In genomic region chr20:18055261-18055660, GRCh38 we compare ENCODE assay signal across 20 cellular contexts. TPM values are rescaled to one million over a fixed set of nuclear protein-coding genes. Genes with fewer than 3 reads are reported as not detected.
A peak's percentile ranks its signal among the peaks of the same experiment; 100 is the strongest.
DNase-seq lines count a peak whose midpoint lies in the region; ATAC-seq and TF ChIP-seq lines count a peak whose summit lies in the region.
"Had no signal": no experiment of that assay in that cellular context is flagged by ENCODE, and none has a peak within 500 bp of the region (broad histone marks: within the 10 kb centered on the region; RNA-seq: fewer than 3 reads in every experiment).

No MANE protein-coding gene starts in this region.

- TF ChIP-seq CTCF in GM20000 (IDR thresholded peaks at IDR 0.05; ENCODE audit: extremely low read depth, missing control alignments) (no peak), osteoblast (IDR thresholded peaks at IDR 0.05; ENCODE audit: extremely low read depth, low read depth, low read length) (no peak)

- H3K27me3 ChIP-seq in osteoblast (ENCODE audit: insufficient read depth, low read length): peaks cover 71% of the 10 kb centered on the region
- peaks cover 0 to 5% of the 10 kb centered on the region in 2 donors for H3K27me3 ChIP-seq in naive thymus-derived CD4-positive, alpha-beta T cell (ENCODE audit: control insufficient read depth in 2 of 2, insufficient read depth in 2 of 2, low read length in 2 of 2)
- H3K27me3 ChIP-seq: body of pancreas, thyroid gland had no signal

- H3K4me1 Mint-ChIP-seq in naive thymus-derived CD4-positive, alpha-beta T cell: peaks cover 3 to 15% (median 11%) of the 10 kb centered on the region in 7 donors

- POLR2A ChIA-PET in naive thymus-derived CD4-positive, alpha-beta T cell (lab: Charles Lee): no interaction called here

- H3K36me3 Mint-ChIP-seq in naive thymus-derived CD4-positive, alpha-beta T cell: peaks cover 0 to 2% (median 0%) of the 10 kb centered on the region in 5 donors

- ATAC-seq in naive thymus-derived CD4-positive, alpha-beta T cell: no peak
- ATAC-seq: body of pancreas, esophagus mucosa had no signal

- no peaks in the 10 kb centered on the region for H4K20me1 ChIP-seq in osteoblast (ENCODE audit: insufficient read depth, low read length)

- no peaks in the 10 kb centered on the region for H3K36me3 ChIP-seq in osteoblast (ENCODE audit: insufficient read depth, low read length)
- H3K36me3 ChIP-seq in naive thymus-derived CD4-positive, alpha-beta T cell (ENCODE audit: control insufficient read depth in 2 of 3, insufficient read depth in 3 of 3, low read length in 3 of 3): no peaks in the 10 kb centered on the region
- H3K36me3 ChIP-seq: thyroid gland had no signal

- H3K9me3 ChIP-seq in osteoblast (ENCODE audit: low read depth, low read length): no peaks in the 10 kb centered on the region
- H3K9me3 ChIP-seq in naive thymus-derived CD4-positive, alpha-beta T cell (ENCODE audit: control insufficient read depth in 2 of 3, low read length in 3 of 3): no peaks in the 10 kb centered on the region
- H3K9me3 ChIP-seq: body of pancreas, thyroid gland had no signal

- H3K27ac Mint-ChIP-seq in naive thymus-derived CD4-positive, alpha-beta T cell: no peak overlapping the region

- H3K27ac ChIP-seq in osteoblast (ENCODE audit: low read depth, low read length): no peak overlapping the region
- no peak overlapping the region for H3K27ac ChIP-seq in naive thymus-derived CD4-positive, alpha-beta T cell (ENCODE audit: low read depth, low read length)
- H3K27ac ChIP-seq: body of pancreas, thyroid gland had no signal

- DNase-seq in GM20000 (ENCODE audit: low spot score) (peak; percentile 45), NCI-H69 (lab: John Stamatoyannopoulos, UW) (peak; percentile 45), osteoblast (ENCODE audit: insufficient read length, low spot score, missing footprints) (peak; percentile 72), GM19240 (ENCODE audit: insufficient read length, low spot score) (no peak), middle frontal gyrus (ENCODE audit: extremely low spot score, low spot score) (no peak), cerebellar nuclear complex (lab: John Stamatoyannopoulos, UW) (no peak)
- DNase-seq in naive thymus-derived CD4-positive, alpha-beta T cell: no peak
- DNase-seq: activated naive CD4-positive, alpha-beta T cell treated with anti-CD3 and anti-CD28 coated beads, Interleukin-2, amount 50 U/mL, for 16 hours; body of pancreas; dermis blood vessel endothelial cell; IMR-90; NCI-H1048; NCI-H2081 treated with DMSO at 0.1 percent for 48 hours; stimulated activated CD4-positive, alpha-beta T cell treated with anti-CD3 and anti-CD28 coated beads, Interleukin-4, amount 100 ng/mL, for 4 hours; thyroid gland had no signal

- no peaks in the 10 kb centered on the region for H3K79me2 ChIP-seq in osteoblast (ENCODE audit: insufficient read depth, low read length)

- H3K4me3 Mint-ChIP-seq in naive thymus-derived CD4-positive, alpha-beta T cell: peak overlapping the region in 4 of 10 donors; percentile 9 to 85 (median 40)

- H3K9me3 Mint-ChIP-seq in naive thymus-derived CD4-positive, alpha-beta T cell: peaks cover 0 to 4% (median 0%) of the 10 kb centered on the region in 11 donors

- intact Hi-C loops in naive thymus-derived CD4-positive, alpha-beta T cell (cut with micrococcal nuclease): no loop called here

- CTCF ChIA-PET in naive thymus-derived CD4-positive, alpha-beta T cell (lab: Charles Lee): no interaction called here

- H3K27me3 Mint-ChIP-seq in naive thymus-derived CD4-positive, alpha-beta T cell: peaks cover 61 to 76% (median 68%) of the 10 kb centered on the region in 5 donors

- peak overlapping the region; percentile 13 for H3K4me3 ChIP-seq in iPS-11a (ENCODE audit: low read depth, low read length)
- no peak overlapping the region for H3K4me3 ChIP-seq in osteoblast (ENCODE audit: insufficient read depth, low read length)
- H3K4me3 ChIP-seq in naive thymus-derived CD4-positive, alpha-beta T cell (ENCODE audit: low read length): no peak overlapping the region
- H3K4me3 ChIP-seq: body of pancreas, thyroid gland had no signal

- no peaks in the 10 kb centered on the region for H3K4me1 ChIP-seq in osteoblast (ENCODE audit: insufficient read depth, low read length)
- no peaks in the 10 kb centered on the region for H3K4me1 ChIP-seq in naive thymus-derived CD4-positive, alpha-beta T cell (ENCODE audit: control insufficient read depth in 2 of 2, insufficient read depth in 2 of 2, low read length in 2 of 2)

- no peak overlapping the region for H2AFZ ChIP-seq in osteoblast (ENCODE audit: low read length)

- H3K4me2 ChIP-seq in osteoblast (ENCODE audit: insufficient read depth, low read length): no peak overlapping the region

RNA-seq across cellular contexts. Expression of gene OVOL2, which starts 2.5 kb away (rescaled TPM):
- not detected in 2 replicates for total RNA-seq in osteoblast
- total RNA-seq in naive thymus-derived CD4-positive, alpha-beta T cell: not detected
- not detected for polyA plus RNA-seq in naive thymus-derived CD4-positive, alpha-beta T cell
- total RNA-seq: dermis blood vessel endothelial cell; IMR-90; mesenteric fat pad; osteocyte; T-helper 1 cell treated with Interleukin-12 subunit alpha and Interleukin-12 subunit beta and Interleukin-4 antibody, amounts not matched to agents 30 ng/mL and 1 ng/mL, for 36 hours had no signal
- polyA plus RNA-seq: IMR-90 had no signal

Comparison
In these comparisons a context has a peak if more than half of its experiments do, and no peak if none do; other contexts are left out.
1. DNase-seq: peak in GM20000 (single experiment), NCI-H69 (single experiment) and osteoblast (single experiment); none in naive thymus-derived CD4-positive, alpha-beta T cell (0 of 9), GM19240 (single experiment), middle frontal gyrus (single experiment) and cerebellar nuclear complex (0 of 2).